ENCODE assay signal across 8 cellular contexts in the genomic region with DNA sequence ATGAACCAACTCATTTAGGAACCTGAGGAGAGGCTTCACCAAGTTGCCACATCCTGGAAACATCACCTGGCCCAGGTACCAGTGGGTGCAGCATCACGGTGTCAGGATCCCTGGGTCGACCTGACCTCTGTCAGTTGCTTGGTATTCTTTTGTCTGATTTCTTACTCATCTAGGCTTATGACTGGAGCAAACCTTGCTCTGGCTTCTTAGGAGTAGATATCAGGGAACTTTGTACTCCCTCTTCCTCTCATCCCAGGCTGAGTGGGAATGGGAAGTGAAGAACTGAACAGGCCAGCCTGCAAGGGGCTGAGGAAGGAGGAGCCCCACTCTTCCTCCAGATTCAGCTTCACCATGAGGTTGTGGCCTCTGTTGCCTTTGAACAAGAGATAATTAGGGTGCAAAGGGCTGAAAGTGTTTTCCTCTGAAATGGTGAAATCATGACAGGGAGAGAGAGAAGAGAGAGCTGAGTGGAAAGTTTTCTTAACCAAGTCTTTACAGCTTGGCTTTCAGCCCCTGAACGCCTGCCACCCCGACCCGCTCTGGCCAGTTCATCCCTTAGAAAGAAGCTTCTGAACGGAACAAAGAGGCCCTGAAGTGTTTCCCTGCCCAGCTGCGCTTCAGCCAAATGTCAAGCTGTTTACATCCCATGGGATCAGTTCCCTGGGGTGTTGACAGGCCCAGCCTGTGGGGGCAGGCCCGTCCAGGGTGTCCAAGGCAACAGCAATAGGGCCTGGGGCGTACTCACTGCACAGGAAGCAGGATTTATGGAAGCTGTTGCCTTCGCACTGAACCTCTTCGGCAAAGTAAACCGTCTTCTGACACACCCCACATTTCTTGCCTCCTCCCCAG. TPM values are rescaled to one million over a fixed set of nuclear protein-coding genes. Genes with fewer than 3 reads are reported as not detected.
DNase-seq lines count a peak whose midpoint lies in the region; ATAC-seq and TF ChIP-seq lines count a peak whose summit lies in the region.

No MANE protein-coding gene starts in this region.

- no peaks in the 10 kb centered on the region for H3K9me3 ChIP-seq in right atrium auricular region

- peaks cover 0 to 90% of the 10 kb centered on the region in 2 donors for H3K4me1 ChIP-seq in right atrium auricular region

- no peak overlapping the region for H3K4me3 ChIP-seq in right atrium auricular region

- H3K27ac ChIP-seq in right atrium auricular region = peak overlapping the region; percentile 77 to 86

- ATAC-seq in GM19395 (IDR thresholded peaks at IDR 0.05; ENCODE audit: unreplicated experiment) = no peak
- ATAC-seq in HG02759 (IDR thresholded peaks at IDR 0.05; ENCODE audit: unreplicated experiment) = no peak

- DNase-seq in ELF-1 (ENCODE audit: low read depth, low spot score) (peak; percentile 71), anterior cingulate cortex (lab: John Stamatoyannopoulos, UW) (peak in 55 of 58 donors; percentile 33 to 96 (median 83)), right atrium auricular region (ENCODE audit: low spot score) (no peak), putamen (ENCODE audit: low spot score) (peak; percentile 95), LoVo (ENCODE audit: low spot score) (no peak)
- no peak for DNase-seq in effector CD8-positive, alpha-beta T cell (lab: John Stamatoyannopoulos, UW)

- H3K27me3 ChIP-seq in right atrium auricular region = no peaks in the 10 kb centered on the region

- no peak for TF ChIP-seq CTCF in right atrium auricular region (IDR thresholded peaks at IDR 0.05)

- H3K36me3 ChIP-seq in right atrium auricular region = peaks cover 24% of the 10 kb centered on the region

RNA-seq across cellular contexts. Expression of a gene that starts 11.3 kb away (rescaled TPM):
- 100 to 1,000 TPM; 138 to 719 TPM for total RNA-seq in right atrium auricular region

RNA-seq across cellular contexts. Expression of a gene that starts 26.7 kb away (rescaled TPM):
- total RNA-seq in right atrium auricular region = 10 to 100 TPM; 29.5 to 31.9 TPM

RNA-seq across cellular contexts. Expression of a gene that starts 43.3 kb away (rescaled TPM):
- total RNA-seq in right atrium auricular region = 10 to 100 TPM; 16.3 to 32.1 TPM

Comparison
In these comparisons a context has a peak if more than half of its experiments do, and no peak if none do; other contexts are left out.
1. DNase-seq: peak in ELF-1 (single experiment), anterior cingulate cortex (55 of 58) and putamen (single experiment); none in right atrium auricular region (single experiment), effector CD8-positive, alpha-beta T cell (single experiment) and LoVo (single experiment).